Comparison of ENCODE assay signal across 1 cellular context in the genomic region with DNA sequence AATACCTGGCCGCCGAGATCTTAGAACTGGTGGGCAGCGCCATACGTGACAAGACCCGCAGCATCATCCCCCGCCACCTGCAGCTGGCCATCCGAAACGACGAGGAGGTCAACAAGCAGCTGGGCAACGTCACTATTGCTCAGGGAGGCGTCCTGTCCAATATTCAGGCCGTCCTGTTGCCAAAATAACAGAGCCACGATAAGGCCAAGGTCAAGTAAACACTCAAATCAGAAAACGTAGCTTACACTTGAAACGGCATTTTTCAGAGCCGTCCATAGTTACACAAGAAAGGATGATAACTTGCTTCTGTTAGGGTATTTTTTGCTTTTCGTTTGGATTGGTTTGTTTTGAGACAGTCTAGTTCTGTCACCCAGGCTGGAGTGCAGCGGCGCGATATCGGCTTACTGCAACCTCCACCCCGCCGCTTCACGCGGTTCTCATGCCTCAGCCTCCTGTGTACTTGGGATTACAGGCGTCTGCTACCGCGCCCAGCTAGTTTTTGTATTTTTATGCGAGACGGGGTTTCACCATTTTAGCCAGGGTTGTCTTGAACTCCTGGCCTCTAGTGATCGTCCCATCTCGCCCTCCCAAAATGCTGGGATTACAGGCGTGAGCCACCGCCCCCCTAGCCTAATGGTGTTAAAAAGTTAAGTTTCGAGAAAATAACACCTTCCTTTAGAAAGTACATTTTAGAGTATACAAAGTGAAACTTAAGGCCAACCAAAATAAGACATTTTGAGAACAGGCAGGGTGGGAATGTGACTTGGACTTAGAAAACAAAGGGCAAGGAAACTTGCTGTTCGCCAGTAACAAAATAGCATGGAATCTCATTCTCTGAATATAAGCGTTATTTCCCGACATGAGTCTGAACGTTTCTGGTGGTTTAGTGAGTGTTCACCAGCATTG.
TF ChIP-seq lines count a peak whose summit lies in the region.

No MANE protein-coding gene starts in this region.

TF ChIP-seq in HepG2, 621 proteins besides CTCF, POLR2A, EP300 and RAD21 (continued from another document and continues in another):
- TF ChIP-seq KMT2B (CRISPR knock-in tag; IDR thresholded peaks at IDR 0.05): peak; percentile 18; the same call in 1 of the 2 replicates
- TF ChIP-seq POLR2AphosphoS5 (IDR thresholded peaks at IDR 0.05; ENCODE audit: low read depth, low read length): peak; percentile 67
- TF ChIP-seq, protein P1, sequence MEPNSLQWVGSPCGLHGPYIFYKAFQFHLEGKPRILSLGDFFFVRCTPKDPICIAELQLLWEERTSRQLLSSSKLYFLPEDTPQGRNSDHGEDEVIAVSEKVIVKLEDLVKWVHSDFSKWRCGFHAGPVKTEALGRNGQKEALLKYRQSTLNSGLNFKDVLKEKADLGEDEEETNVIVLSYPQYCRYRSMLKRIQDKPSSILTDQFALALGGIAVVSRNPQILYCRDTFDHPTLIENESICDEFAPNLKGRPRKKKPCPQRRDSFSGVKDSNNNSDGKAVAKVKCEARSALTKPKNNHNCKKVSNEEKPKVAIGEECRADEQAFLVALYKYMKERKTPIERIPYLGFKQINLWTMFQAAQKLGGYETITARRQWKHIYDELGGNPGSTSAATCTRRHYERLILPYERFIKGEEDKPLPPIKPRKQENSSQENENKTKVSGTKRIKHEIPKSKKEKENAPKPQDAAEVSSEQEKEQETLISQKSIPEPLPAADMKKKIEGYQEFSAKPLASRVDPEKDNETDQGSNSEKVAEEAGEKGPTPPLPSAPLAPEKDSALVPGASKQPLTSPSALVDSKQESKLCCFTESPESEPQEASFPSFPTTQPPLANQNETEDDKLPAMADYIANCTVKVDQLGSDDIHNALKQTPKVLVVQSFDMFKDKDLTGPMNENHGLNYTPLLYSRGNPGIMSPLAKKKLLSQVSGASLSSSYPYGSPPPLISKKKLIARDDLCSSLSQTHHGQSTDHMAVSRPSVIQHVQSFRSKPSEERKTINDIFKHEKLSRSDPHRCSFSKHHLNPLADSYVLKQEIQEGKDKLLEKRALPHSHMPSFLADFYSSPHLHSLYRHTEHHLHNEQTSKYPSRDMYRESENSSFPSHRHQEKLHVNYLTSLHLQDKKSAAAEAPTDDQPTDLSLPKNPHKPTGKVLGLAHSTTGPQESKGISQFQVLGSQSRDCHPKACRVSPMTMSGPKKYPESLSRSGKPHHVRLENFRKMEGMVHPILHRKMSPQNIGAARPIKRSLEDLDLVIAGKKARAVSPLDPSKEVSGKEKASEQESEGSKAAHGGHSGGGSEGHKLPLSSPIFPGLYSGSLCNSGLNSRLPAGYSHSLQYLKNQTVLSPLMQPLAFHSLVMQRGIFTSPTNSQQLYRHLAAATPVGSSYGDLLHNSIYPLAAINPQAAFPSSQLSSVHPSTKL (CRISPR knock-in tag; IDR thresholded peaks at IDR 0.05): peak; percentile 60; the same call in 1 of the 2 replicates
- no peak for TF ChIP-seq FOXA1 (IDR thresholded peaks at IDR 0.05)
- TF ChIP-seq FOXA1 (CRISPR knock-in tag; IDR thresholded peaks at IDR 0.05): peak; percentile 87
- peak; percentile 48; the same call in 1 of the 2 replicates for TF ChIP-seq ZNF292 (CRISPR knock-in tag; IDR thresholded peaks at IDR 0.05; ENCODE audit: borderline replicate concordance, low read depth)
- no peak for TF ChIP-seq ZNF263 (CRISPR knock-in tag; IDR thresholded peaks at IDR 0.05)
- TF ChIP-seq NCOA2 (CRISPR knock-in tag; IDR thresholded peaks at IDR 0.05): peak; percentile 34; the same call in 1 of the 2 replicates
- TF ChIP-seq MTA3 (CRISPR knock-in tag; IDR thresholded peaks at IDR 0.05): no peak
- TF ChIP-seq, protein P2, sequence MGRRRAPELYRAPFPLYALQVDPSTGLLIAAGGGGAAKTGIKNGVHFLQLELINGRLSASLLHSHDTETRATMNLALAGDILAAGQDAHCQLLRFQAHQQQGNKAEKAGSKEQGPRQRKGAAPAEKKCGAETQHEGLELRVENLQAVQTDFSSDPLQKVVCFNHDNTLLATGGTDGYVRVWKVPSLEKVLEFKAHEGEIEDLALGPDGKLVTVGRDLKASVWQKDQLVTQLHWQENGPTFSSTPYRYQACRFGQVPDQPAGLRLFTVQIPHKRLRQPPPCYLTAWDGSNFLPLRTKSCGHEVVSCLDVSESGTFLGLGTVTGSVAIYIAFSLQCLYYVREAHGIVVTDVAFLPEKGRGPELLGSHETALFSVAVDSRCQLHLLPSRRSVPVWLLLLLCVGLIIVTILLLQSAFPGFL (CRISPR knock-in tag; IDR thresholded peaks at IDR 0.05): 0 out of 2 replicates have a peak, but pooled peaks have one; percentile 42
- TF ChIP-seq, protein P3, sequence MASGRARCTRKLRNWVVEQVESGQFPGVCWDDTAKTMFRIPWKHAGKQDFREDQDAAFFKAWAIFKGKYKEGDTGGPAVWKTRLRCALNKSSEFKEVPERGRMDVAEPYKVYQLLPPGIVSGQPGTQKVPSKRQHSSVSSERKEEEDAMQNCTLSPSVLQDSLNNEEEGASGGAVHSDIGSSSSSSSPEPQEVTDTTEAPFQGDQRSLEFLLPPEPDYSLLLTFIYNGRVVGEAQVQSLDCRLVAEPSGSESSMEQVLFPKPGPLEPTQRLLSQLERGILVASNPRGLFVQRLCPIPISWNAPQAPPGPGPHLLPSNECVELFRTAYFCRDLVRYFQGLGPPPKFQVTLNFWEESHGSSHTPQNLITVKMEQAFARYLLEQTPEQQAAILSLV (CRISPR knock-in tag; IDR thresholded peaks at IDR 0.05; ENCODE audit: borderline replicate concordance): peak; percentile 80; the same call in 1 of the 2 replicates
- TF ChIP-seq ZBTB1 (CRISPR knock-in tag; IDR thresholded peaks at IDR 0.05; ENCODE audit: borderline replicate concordance): 0 out of 2 replicates have a peak, but pooled peaks have one; percentile 14
- 0 out of 2 replicates have a peak, but pooled peaks have one; percentile 30 for TF ChIP-seq SALL2 (CRISPR knock-in tag; IDR thresholded peaks at IDR 0.05)
- TF ChIP-seq PAWR (CRISPR knock-in tag; IDR thresholded peaks at IDR 0.05; ENCODE audit: borderline replicate concordance): no peak
- TF ChIP-seq ZFAT (CRISPR knock-in tag; conservative IDR thresholded peaks at IDR 0.05): peak; percentile 93
- peak; percentile 55; the same call in 1 of the 2 replicates for TF ChIP-seq TBX2 (CRISPR knock-in tag; IDR thresholded peaks at IDR 0.05; ENCODE audit: borderline replicate concordance)
- no peak; the same call in 1 of the 2 replicates for TF ChIP-seq ZNF556 (CRISPR knock-in tag; IDR thresholded peaks at IDR 0.05; ENCODE audit: borderline replicate concordance)
- TF ChIP-seq, protein P4, sequence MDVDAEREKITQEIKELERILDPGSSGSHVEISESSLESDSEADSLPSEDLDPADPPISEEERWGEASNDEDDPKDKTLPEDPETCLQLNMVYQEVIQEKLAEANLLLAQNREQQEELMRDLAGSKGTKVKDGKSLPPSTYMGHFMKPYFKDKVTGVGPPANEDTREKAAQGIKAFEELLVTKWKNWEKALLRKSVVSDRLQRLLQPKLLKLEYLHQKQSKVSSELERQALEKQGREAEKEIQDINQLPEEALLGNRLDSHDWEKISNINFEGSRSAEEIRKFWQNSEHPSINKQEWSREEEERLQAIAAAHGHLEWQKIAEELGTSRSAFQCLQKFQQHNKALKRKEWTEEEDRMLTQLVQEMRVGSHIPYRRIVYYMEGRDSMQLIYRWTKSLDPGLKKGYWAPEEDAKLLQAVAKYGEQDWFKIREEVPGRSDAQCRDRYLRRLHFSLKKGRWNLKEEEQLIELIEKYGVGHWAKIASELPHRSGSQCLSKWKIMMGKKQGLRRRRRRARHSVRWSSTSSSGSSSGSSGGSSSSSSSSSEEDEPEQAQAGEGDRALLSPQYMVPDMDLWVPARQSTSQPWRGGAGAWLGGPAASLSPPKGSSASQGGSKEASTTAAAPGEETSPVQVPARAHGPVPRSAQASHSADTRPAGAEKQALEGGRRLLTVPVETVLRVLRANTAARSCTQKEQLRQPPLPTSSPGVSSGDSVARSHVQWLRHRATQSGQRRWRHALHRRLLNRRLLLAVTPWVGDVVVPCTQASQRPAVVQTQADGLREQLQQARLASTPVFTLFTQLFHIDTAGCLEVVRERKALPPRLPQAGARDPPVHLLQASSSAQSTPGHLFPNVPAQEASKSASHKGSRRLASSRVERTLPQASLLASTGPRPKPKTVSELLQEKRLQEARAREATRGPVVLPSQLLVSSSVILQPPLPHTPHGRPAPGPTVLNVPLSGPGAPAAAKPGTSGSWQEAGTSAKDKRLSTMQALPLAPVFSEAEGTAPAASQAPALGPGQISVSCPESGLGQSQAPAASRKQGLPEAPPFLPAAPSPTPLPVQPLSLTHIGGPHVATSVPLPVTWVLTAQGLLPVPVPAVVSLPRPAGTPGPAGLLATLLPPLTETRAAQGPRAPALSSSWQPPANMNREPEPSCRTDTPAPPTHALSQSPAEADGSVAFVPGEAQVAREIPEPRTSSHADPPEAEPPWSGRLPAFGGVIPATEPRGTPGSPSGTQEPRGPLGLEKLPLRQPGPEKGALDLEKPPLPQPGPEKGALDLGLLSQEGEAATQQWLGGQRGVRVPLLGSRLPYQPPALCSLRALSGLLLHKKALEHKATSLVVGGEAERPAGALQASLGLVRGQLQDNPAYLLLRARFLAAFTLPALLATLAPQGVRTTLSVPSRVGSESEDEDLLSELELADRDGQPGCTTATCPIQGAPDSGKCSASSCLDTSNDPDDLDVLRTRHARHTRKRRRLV (CRISPR knock-in tag; IDR thresholded peaks at IDR 0.05): peak; percentile 54; the same call in 1 of the 2 replicates
- peak; percentile 29; the same call in 1 of the 2 replicates for TF ChIP-seq SATB2 (CRISPR knock-in tag; IDR thresholded peaks at IDR 0.05)
- TF ChIP-seq ZNF563 (CRISPR knock-in tag; IDR thresholded peaks at IDR 0.05): peak; percentile 82
- TF ChIP-seq XRCC5 (optimal IDR thresholded peaks at IDR 0.05; ENCODE audit: low read length): peak; percentile 62
- TF ChIP-seq ZNF143 (CRISPR knock-in tag; IDR thresholded peaks at IDR 0.05): no peak
- TF ChIP-seq POLR2AphosphoS2 (IDR thresholded peaks at IDR 0.05; ENCODE audit: low read depth, low read length): no peak; the same call in 1 of the 2 replicates
- peak; percentile 9 for TF ChIP-seq MED8 (CRISPR knock-in tag; IDR thresholded peaks at IDR 0.05; ENCODE audit: insufficient replicate concordance)
- TF ChIP-seq, protein P5, sequence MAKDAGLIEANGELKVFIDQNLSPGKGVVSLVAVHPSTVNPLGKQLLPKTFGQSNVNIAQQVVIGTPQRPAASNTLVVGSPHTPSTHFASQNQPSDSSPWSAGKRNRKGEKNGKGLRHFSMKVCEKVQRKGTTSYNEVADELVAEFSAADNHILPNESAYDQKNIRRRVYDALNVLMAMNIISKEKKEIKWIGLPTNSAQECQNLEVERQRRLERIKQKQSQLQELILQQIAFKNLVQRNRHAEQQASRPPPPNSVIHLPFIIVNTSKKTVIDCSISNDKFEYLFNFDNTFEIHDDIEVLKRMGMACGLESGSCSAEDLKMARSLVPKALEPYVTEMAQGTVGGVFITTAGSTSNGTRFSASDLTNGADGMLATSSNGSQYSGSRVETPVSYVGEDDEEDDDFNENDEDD (CRISPR knock-in tag; IDR thresholded peaks at IDR 0.05; ENCODE audit: borderline replicate concordance): no peak
- peak; percentile 64; the same call in 1 of the 2 replicates for TF ChIP-seq ZNF614 (CRISPR knock-in tag; IDR thresholded peaks at IDR 0.05; ENCODE audit: borderline replicate concordance)
- TF ChIP-seq, protein P6, sequence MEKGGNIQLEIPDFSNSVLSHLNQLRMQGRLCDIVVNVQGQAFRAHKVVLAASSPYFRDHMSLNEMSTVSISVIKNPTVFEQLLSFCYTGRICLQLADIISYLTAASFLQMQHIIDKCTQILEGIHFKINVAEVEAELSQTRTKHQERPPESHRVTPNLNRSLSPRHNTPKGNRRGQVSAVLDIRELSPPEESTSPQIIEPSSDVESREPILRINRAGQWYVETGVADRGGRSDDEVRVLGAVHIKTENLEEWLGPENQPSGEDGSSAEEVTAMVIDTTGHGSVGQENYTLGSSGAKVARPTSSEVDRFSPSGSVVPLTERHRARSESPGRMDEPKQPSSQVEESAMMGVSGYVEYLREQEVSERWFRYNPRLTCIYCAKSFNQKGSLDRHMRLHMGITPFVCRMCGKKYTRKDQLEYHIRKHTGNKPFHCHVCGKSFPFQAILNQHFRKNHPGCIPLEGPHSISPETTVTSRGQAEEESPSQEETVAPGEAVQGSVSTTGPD (CRISPR knock-in tag; IDR thresholded peaks at IDR 0.05): no peak
- TF ChIP-seq, protein P7, sequence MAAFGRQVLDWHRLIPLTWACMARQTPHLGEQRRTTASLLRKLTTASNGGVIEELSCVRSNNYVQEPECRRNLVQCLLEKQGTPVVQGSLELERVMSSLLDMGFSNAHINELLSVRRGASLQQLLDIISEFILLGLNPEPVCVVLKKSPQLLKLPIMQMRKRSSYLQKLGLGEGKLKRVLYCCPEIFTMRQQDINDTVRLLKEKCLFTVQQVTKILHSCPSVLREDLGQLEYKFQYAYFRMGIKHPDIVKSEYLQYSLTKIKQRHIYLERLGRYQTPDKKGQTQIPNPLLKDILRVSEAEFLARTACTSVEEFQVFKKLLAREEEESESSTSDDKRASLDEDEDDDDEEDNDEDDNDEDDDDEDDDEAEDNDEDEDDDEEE (CRISPR knock-in tag; IDR thresholded peaks at IDR 0.05): peak; percentile 70; the same call in 1 of the 2 replicates
- TF ChIP-seq SMC3 (IDR thresholded peaks at IDR 0.05; ENCODE audit: low read length): no peak
- TF ChIP-seq NFE2L1 (CRISPR knock-in tag; IDR thresholded peaks at IDR 0.05; ENCODE audit: borderline replicate concordance): no peak
- TF ChIP-seq FOXK2 (IDR thresholded peaks at IDR 0.05): peak; percentile 76
- peak; percentile 75; the same call in 1 of the 2 replicates for TF ChIP-seq ELF4 (CRISPR knock-in tag; IDR thresholded peaks at IDR 0.05; ENCODE audit: borderline replicate concordance)
- TF ChIP-seq YEATS2 (CRISPR knock-in tag; IDR thresholded peaks at IDR 0.05; ENCODE audit: borderline replicate concordance): no peak
- TF ChIP-seq, protein P8, sequence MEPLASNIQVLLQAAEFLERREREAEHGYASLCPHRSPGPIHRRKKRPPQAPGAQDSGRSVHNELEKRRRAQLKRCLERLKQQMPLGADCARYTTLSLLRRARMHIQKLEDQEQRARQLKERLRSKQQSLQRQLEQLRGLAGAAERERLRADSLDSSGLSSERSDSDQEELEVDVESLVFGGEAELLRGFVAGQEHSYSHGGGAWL (CRISPR knock-in tag; IDR thresholded peaks at IDR 0.05): peak; percentile 65; the same call in 1 of the 2 replicates
- TF ChIP-seq, protein P9, sequence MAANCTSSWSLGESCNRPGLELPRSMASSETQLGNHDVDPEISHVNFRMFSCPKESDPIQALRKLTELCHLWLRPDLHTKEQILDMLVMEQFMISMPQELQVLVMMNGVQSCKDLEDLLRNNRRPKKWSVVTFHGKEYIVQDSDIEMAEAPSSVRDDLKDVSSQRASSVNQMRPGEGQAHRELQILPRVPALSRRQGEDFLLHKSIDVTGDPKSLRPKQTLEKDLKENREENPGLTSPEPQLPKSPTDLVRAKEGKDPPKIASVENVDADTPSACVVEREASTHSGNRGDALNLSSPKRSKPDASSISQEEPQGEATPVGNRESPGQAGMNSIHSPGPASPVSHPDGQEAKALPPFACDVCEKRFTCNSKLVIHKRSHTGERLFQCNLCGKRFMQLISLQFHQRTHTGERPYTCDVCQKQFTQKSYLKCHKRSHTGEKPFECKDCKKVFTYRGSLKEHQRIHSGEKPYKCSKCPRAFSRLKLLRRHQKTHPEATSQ (CRISPR knock-in tag; IDR thresholded peaks at IDR 0.05; ENCODE audit: borderline replicate concordance): peak; percentile 19; the same call in 1 of the 2 replicates
- TF ChIP-seq SP5 (CRISPR knock-in tag; IDR thresholded peaks at IDR 0.05; ENCODE audit: borderline replicate concordance, low read depth): no peak
- peak; percentile 35; the same call in 1 of the 2 replicates for TF ChIP-seq ZNF792 (CRISPR knock-in tag; IDR thresholded peaks at IDR 0.05)
